9 cellular contexts compared by ENCODE assay signal in genomic region chr12:121241203-121241970, GRCh38. TPM values are rescaled to one million over a fixed set of nuclear protein-coding genes. Genes with fewer than 3 reads are reported as not detected.
DNase-seq lines count a peak whose midpoint lies in the region; ATAC-seq and TF ChIP-seq lines count a peak whose summit lies in the region.
"Had no signal": no experiment of that assay in that cellular context is flagged by ENCODE, and none has a peak within 500 bp of the region (broad histone marks: within the 10 kb centered on the region; RNA-seq: fewer than 3 reads in every experiment).

No MANE protein-coding gene starts in this region.

- peaks cover 38% of the 10 kb centered on the region for H3K36me3 Mint-ChIP-seq in activated naive CD4-positive, alpha-beta T cell treated with anti-CD3 and anti-CD28 coated beads, Interleukin-2, amount 10 ng/mL, durations not matched to agents 7 days and 5 days
- H3K36me3 Mint-ChIP-seq in activated naive CD4-positive, alpha-beta T cell treated with anti-CD3 and anti-CD28 coated beads, Interleukin-2, amount 50 U/mL, for 72 hours = peaks cover 19 to 20% of the 10 kb centered on the region in 2 donors
- no peaks in the 10 kb centered on the region for H3K36me3 Mint-ChIP-seq in naive B cell

- no peak for DNase-seq in activated naive CD4-positive, alpha-beta T cell treated with anti-CD3 and anti-CD28 coated beads, Interleukin-2, amount 10 ng/mL, durations not matched to agents 7 days and 5 days
- DNase-seq in activated naive CD4-positive, alpha-beta T cell (lab: John Stamatoyannopoulos, UW) = no peak
- DNase-seq in activated naive CD4-positive, alpha-beta T cell treated with anti-CD3 and anti-CD28 coated beads, Interleukin-2, amount 50 U/mL, for 72 hours (ENCODE audit: low spot score in 2 of 2) = no peak
- DNase-seq in naive B cell = no peak
- DNase-seq in upper lobe of right lung = no peak
- no peak for DNase-seq in stimulated activated CD4-positive, alpha-beta T cell treated with anti-CD3 and anti-CD28 coated beads, Interleukin-2, amount 100 ng/mL, for 48 hours
- no peak for DNase-seq in NCI-H82 (lab: John Stamatoyannopoulos, UW)
- DNase-seq: Caco-2 had no signal

- peak in 1 of 2 donors; percentile 10 for ATAC-seq in activated naive CD4-positive, alpha-beta T cell treated with anti-CD3 and anti-CD28 coated beads, Interleukin-2, amount 50 U/mL, for 72 hours
- ATAC-seq in naive B cell (ENCODE audit: low read depth in 2 of 2) = no peak
- peak; percentile 3 for ATAC-seq in upper lobe of right lung
- no peak for ATAC-seq in HG02763 (IDR thresholded peaks at IDR 0.05; ENCODE audit: unreplicated experiment)

- H3K4me3 ChIP-seq in upper lobe of right lung = no peak overlapping the region

- TF ChIP-seq CTCF in upper lobe of right lung (IDR thresholded peaks at IDR 0.05) = no peak

- H3K27ac ChIP-seq in upper lobe of right lung = peak overlapping the region; percentile 44

- peaks cover 47% of the 10 kb centered on the region for H3K4me1 Mint-ChIP-seq in activated naive CD4-positive, alpha-beta T cell treated with anti-CD3 and anti-CD28 coated beads, Interleukin-2, amount 10 ng/mL, durations not matched to agents 7 days and 5 days
- peaks cover 19 to 28% (median 22%) of the 10 kb centered on the region in 3 donors for H3K4me1 Mint-ChIP-seq in naive B cell

- no peaks in the 10 kb centered on the region for H3K9me3 Mint-ChIP-seq in activated naive CD4-positive, alpha-beta T cell treated with anti-CD3 and anti-CD28 coated beads, Interleukin-2, amount 10 ng/mL, durations not matched to agents 7 days and 5 days
- H3K9me3 Mint-ChIP-seq in activated naive CD4-positive, alpha-beta T cell treated with anti-CD3 and anti-CD28 coated beads, Interleukin-2, amount 50 U/mL, for 72 hours = no peaks in the 10 kb centered on the region
- no peaks in the 10 kb centered on the region for H3K9me3 Mint-ChIP-seq in naive B cell

- H3K4me3 Mint-ChIP-seq in activated naive CD4-positive, alpha-beta T cell treated with anti-CD3 and anti-CD28 coated beads, Interleukin-2, amount 10 ng/mL, durations not matched to agents 7 days and 5 days = peak overlapping the region; percentile 63
- H3K4me3 Mint-ChIP-seq in naive B cell = peak overlapping the region in 7 of 8 donors; percentile 61 to 96 (median 86)

- H3K4me1 ChIP-seq in upper lobe of right lung = peaks cover 33% of the 10 kb centered on the region
- H3K4me1 ChIP-seq: Caco-2 had no signal

- CTCF ChIA-PET in activated naive CD4-positive, alpha-beta T cell treated with anti-CD3 and anti-CD28 coated beads, Interleukin-2, amount 10 ng/mL, durations not matched to agents 7 days and 5 days (lab: Charles Lee) = interaction anchor here (0.8 kb wide), 2 partner anchors 11 to 176 kb away, joined by 3 read pairs; no protein-coding TSS in a partner anchor

- peak overlapping the region; percentile 93 for H3K27ac Mint-ChIP-seq in activated naive CD4-positive, alpha-beta T cell treated with anti-CD3 and anti-CD28 coated beads, Interleukin-2, amount 10 ng/mL, durations not matched to agents 7 days and 5 days
- H3K27ac Mint-ChIP-seq in activated naive CD4-positive, alpha-beta T cell treated with anti-CD3 and anti-CD28 coated beads, Interleukin-2, amount 50 U/mL, for 72 hours = peak overlapping the region; percentile 77 to 94
- peak overlapping the region in 5 of 6 donors; percentile 88 to 96 (median 96) for H3K27ac Mint-ChIP-seq in naive B cell

- intact Hi-C loops in upper lobe of right lung (cut with DNase I) = no loop called here

- H3K27me3 ChIP-seq in upper lobe of right lung = no peaks in the 10 kb centered on the region

- no peaks in the 10 kb centered on the region for H3K27me3 Mint-ChIP-seq in activated naive CD4-positive, alpha-beta T cell treated with anti-CD3 and anti-CD28 coated beads, Interleukin-2, amount 10 ng/mL, durations not matched to agents 7 days and 5 days
- no peaks in the 10 kb centered on the region for H3K27me3 Mint-ChIP-seq in naive B cell

- peaks cover 37% of the 10 kb centered on the region for H3K36me3 ChIP-seq in upper lobe of right lung

- H3K9me3 ChIP-seq in upper lobe of right lung = no peaks in the 10 kb centered on the region
- H3K9me3 ChIP-seq: Caco-2 had no signal

RNA-seq across cellular contexts. Expression of gene P2RX4, which starts 31.5 kb away (rescaled TPM):
- 10 to 100 TPM; 15.5 to 17.9 TPM for total RNA-seq in activated naive CD4-positive, alpha-beta T cell treated with anti-CD3 and anti-CD28 coated beads, Interleukin-2, amount 50 U/mL, for 72 hours
- polyA plus RNA-seq in naive B cell (ENCODE audit: low read depth in 6 of 6) = 10 to 100 TPM; 11.2 to 23.3 (median 15.6) TPM
- total RNA-seq in upper lobe of right lung = 55.8 TPM

RNA-seq across cellular contexts. Expression of gene CAMKK2, which starts 55.1 kb away (rescaled TPM):
- 10 to 100 TPM; 15.0 to 27.7 TPM for total RNA-seq in activated naive CD4-positive, alpha-beta T cell treated with anti-CD3 and anti-CD28 coated beads, Interleukin-2, amount 50 U/mL, for 72 hours
- 10 to 100 TPM in 1 of 6 donors, 1 to 10 TPM in 5; 5.3 to 12.0 (median 8.3) TPM for polyA plus RNA-seq in naive B cell (ENCODE audit: low read depth in 6 of 6)
- 39.3 TPM for total RNA-seq in upper lobe of right lung
